Comparison of ENCODE assay signal across 29 cellular contexts in genomic region chr12:104295954-104296353, GRCh38. TPM values are rescaled to one million over a fixed set of nuclear protein-coding genes. Genes with fewer than 3 reads are reported as not detected.
DNase-seq lines count a peak whose midpoint lies in the region; ATAC-seq, FAIRE-seq and TF ChIP-seq lines count a peak whose summit lies in the region.
"Had no signal": no experiment of that assay in that cellular context is flagged by ENCODE, and none has a peak within 500 bp of the region (broad histone marks: within the 10 kb centered on the region; RNA-seq: fewer than 3 reads in every experiment).

No MANE protein-coding gene starts in this region.

- 4% methylated on average over 1 of the region's 1 CpG for WGBS in A549 (ENCODE audit: missing lambda C conversion rate)
- WGBS in GM23248 (ENCODE audit: low coverage in 1 of 2, low lambda C conversion rate in 2 of 2, missing lambda C conversion rate in 2 of 2), 2 experiments, result 94 to 96% methylated on average over 1 of the region's 1 CpG
- WGBS in esophagus muscularis mucosa, result 100% methylated on average over 1 of the region's 1 CpG

- peak overlapping the region; percentile 94 to 98 for H3K27ac ChIP-seq in A549
- no peak overlapping the region for H3K27ac ChIP-seq in GM23248
- peak overlapping the region; percentile 62 for H3K27ac ChIP-seq in VCaP
- peak overlapping the region in 3 of 4 donors; percentile 6 to 58 (median 48) for H3K27ac ChIP-seq in esophagus muscularis mucosa (replicated peaks in 1 of 4)
- H3K27ac ChIP-seq in upper lobe of right lung, result no peak overlapping the region
- H3K27ac ChIP-seq: spleen had no signal

- no peak for TF ChIP-seq RAD21 in A549 (conservative IDR thresholded peaks at IDR 0.05 in 1 of 2, IDR thresholded peaks at IDR 0.05 in 1 of 2)

- CTCF ChIA-PET in A549 (lab: Yijun Ruan, JAX), result interaction anchor here (1.0 to 13.7 kb wide), 4 partner anchors 9 to 77 kb away, joined by 3 to 155 read pairs (median 6); partner anchors contain the start of gene TXNRD1

- TF ChIP-seq POLR2A in A549 (IDR thresholded peaks at IDR 0.05; ENCODE audit: low read length) (no peak), esophagus muscularis mucosa (IDR thresholded peaks at IDR 0.05; ENCODE audit: low read depth) (no peak)

- FAIRE-seq in A549 (lab: Jason Lieb, UNC), result peak; percentile 23
- FAIRE-seq: colon had no signal

- peak; percentile 10 to 28; a peak in 5 of 6 replicates for ATAC-seq in A549
- ATAC-seq in upper lobe of right lung, result no peak
- ATAC-seq: activated naive CD4-positive, alpha-beta T cell treated with anti-CD3 and anti-CD28 coated beads, Interleukin-2, amount 50 U/mL, for 72 hours; CD8-positive, alpha-beta T cell; gastrocnemius medialis; right cardiac atrium had no signal

- TF ChIP-seq EP300 in A549 (IDR thresholded peaks at IDR 0.05) (no peak), esophagus muscularis mucosa (IDR thresholded peaks at IDR 0.05) (no peak)

- H2AFZ ChIP-seq in GM23248, result no peak overlapping the region

- peak overlapping the region; percentile 68 for H3K4me3 ChIP-seq in A549
- H3K4me3 ChIP-seq in GM23248, result no peak overlapping the region
- no peak overlapping the region for H3K4me3 ChIP-seq in esophagus muscularis mucosa
- no peak overlapping the region for H3K4me3 ChIP-seq in upper lobe of right lung
- H3K4me3 ChIP-seq: gastrocnemius medialis, spleen had no signal

- H3K27me3 ChIP-seq in GM23248 (replicated peaks; ENCODE audit: insufficient read depth) (no peaks in the 10 kb centered on the region), esophagus muscularis mucosa (no peaks in the 10 kb centered on the region), upper lobe of right lung (no peaks in the 10 kb centered on the region)
- H3K27me3 ChIP-seq: gastrocnemius medialis, spleen had no signal

- H3K4me2 ChIP-seq in A549, result peak overlapping the region; percentile 97
- H3K4me2 ChIP-seq in GM23248 (ENCODE audit: unreplicated experiment), result no peak overlapping the region

- DNase-seq in A549 (ENCODE audit: low read depth in 1 of 2, low spot score in 1 of 2), result peak in 1 of 2 experiments; percentile 77
- DNase-seq in GM23248, result peak; percentile 56
- no peak for DNase-seq in esophagus muscularis mucosa (ENCODE audit: extremely low spot score)
- DNase-seq in epidermal melanocyte (ENCODE audit: insufficient read length, low spot score), result no peak
- no peak for DNase-seq in upper lobe of right lung
- no peak for DNase-seq in T-helper 1 cell
- no peak for DNase-seq in SIG-M5 (lab: John Stamatoyannopoulos, UW)
- DNase-seq: activated CD4-positive, alpha-beta T cell treated with anti-CD3 and anti-CD28 coated beads for 4 hours; activated effector memory CD4-positive, alpha-beta T cell treated with Interleukin-2 at 50 U/mL for 16 hours; anterior cingulate cortex; CD8-positive, alpha-beta T cell; DMS 273 treated with DMSO at 0.1 percent for 48 hours; effector memory CD4-positive, alpha-beta T cell; erythroblast; gastrocnemius medialis; GDM1; midbrain; naive B cell; NCI-H1105; NCI-H2029; NCI-H526; NK-92 treated with Interleukin-12 subunit alpha and Interleukin-12 subunit beta, amount 100 ng/mL, for 24 hours; right cardiac atrium; SHP77; spleen; stimulated activated CD4-positive, alpha-beta T cell treated with anti-CD3 and anti-CD28 coated beads, Interleukin-2, amount 100 ng/mL, for 24 hours had no signal

- no peak for TF ChIP-seq CTCF in A549 (IDR thresholded peaks at IDR 0.05)
- TF ChIP-seq CTCF in VCaP (conservative IDR thresholded peaks at IDR 0.05), result no peak
- TF ChIP-seq CTCF in esophagus muscularis mucosa (IDR thresholded peaks at IDR 0.05), result no peak
- no peak for TF ChIP-seq CTCF in upper lobe of right lung (IDR thresholded peaks at IDR 0.05)

- peak overlapping the region; percentile 21; the same call in 1 of the 2 replicates for H3K9ac ChIP-seq in GM23248

- H3K4me1 ChIP-seq in A549 (peaks cover 84% of the 10 kb centered on the region), GM23248 (ENCODE audit: insufficient read depth) (peaks cover 44% of the 10 kb centered on the region), esophagus muscularis mucosa (peaks cover 54 to 100% (median 98%) of the 10 kb centered on the region in 4 donors), upper lobe of right lung (peaks cover 70% of the 10 kb centered on the region)

- peaks cover 79% of the 10 kb centered on the region for H3K36me3 ChIP-seq in GM23248 (ENCODE audit: low read depth)
- peaks cover 16 to 97% (median 62%) of the 10 kb centered on the region in 4 donors for H3K36me3 ChIP-seq in esophagus muscularis mucosa
- H3K36me3 ChIP-seq in upper lobe of right lung, result peaks cover 77% of the 10 kb centered on the region

- intact Hi-C loops in esophagus muscularis mucosa (cut with DNase I), result no loop called here
- intact Hi-C loops in upper lobe of right lung (cut with DNase I), result no loop called here

- H3K9me2 ChIP-seq in GM23248 (ENCODE audit: insufficient read depth), result no peaks in the 10 kb centered on the region

- H3K9me3 ChIP-seq in A549 (no peaks in the 10 kb centered on the region), GM23248 (ENCODE audit: low read depth) (no peaks in the 10 kb centered on the region), esophagus muscularis mucosa (no peaks in the 10 kb centered on the region), upper lobe of right lung (no peaks in the 10 kb centered on the region)
- H3K9me3 ChIP-seq: gastrocnemius medialis, spleen had no signal

- POLR2A ChIA-PET in A549 (lab: Yijun Ruan, JAX), result interaction anchor here (1.2 to 8.6 kb wide), 6 partner anchors 7 to 118 kb away, joined by 3 to 89 read pairs (median 12); no protein-coding TSS in a partner anchor

- in situ Hi-C loops in GM23248 (cut with MboI), result no loop called here

- H3K79me2 ChIP-seq in GM23248 (ENCODE audit: insufficient read depth), result peaks cover 97% of the 10 kb centered on the region

- H3F3A ChIP-seq in GM23248 (ENCODE audit: insufficient read depth), result peaks cover 63% of the 10 kb centered on the region

- H4K20me1 ChIP-seq in GM23248 (ENCODE audit: insufficient read depth), result peaks cover 41% of the 10 kb centered on the region

TF ChIP-seq in A549, 52 proteins besides CTCF, POLR2A, EP300 and RAD21 (continues in another document):
- TF ChIP-seq ZSCAN20 (CRISPR knock-in tag; IDR thresholded peaks at IDR 0.05) (no peak), CBX8 (IDR thresholded peaks at IDR 0.05) (no peak), HDAC2 (IDR thresholded peaks at IDR 0.05) (no peak), NFE2L2 (conservative IDR thresholded peaks at IDR 0.05; ENCODE audit: low read length) (no peak), REST (IDR thresholded peaks at IDR 0.05) (0 out of 2 replicates have a peak, but pooled peaks have one; percentile 5), ZNF302 (CRISPR knock-in tag; IDR thresholded peaks at IDR 0.05) (no peak), RARB (CRISPR knock-in tag; IDR thresholded peaks at IDR 0.05) (0 out of 2 replicates have a peak, but pooled peaks have one; percentile 61), ESRRA (IDR thresholded peaks at IDR 0.05; ENCODE audit: borderline replicate concordance, low read length) (no peak), GATA3 (IDR thresholded peaks at IDR 0.05; ENCODE audit: borderline replicate concordance) (0 out of 2 replicates have a peak, but pooled peaks have one; percentile 16), TFCP2L1 (CRISPR knock-in tag; IDR thresholded peaks at IDR 0.05) (peak; percentile 81; the same call in 1 of the 2 replicates), EHMT2 (IDR thresholded peaks at IDR 0.05; ENCODE audit: low read depth) (no peak), NPAS2 (CRISPR knock-in tag; IDR thresholded peaks at IDR 0.05; ENCODE audit: borderline replicate concordance) (no peak), TP53 (CRISPR knock-in tag; IDR thresholded peaks at IDR 0.05) (no peak; the same call in 1 of the 2 replicates), POLR2AphosphoS2 (conservative IDR thresholded peaks at IDR 0.05; ENCODE audit: low read length) (peak; percentile 92), NR3C1 (IDR thresholded peaks at IDR 0.05) (no peak), PHF8 (IDR thresholded peaks at IDR 0.05; ENCODE audit: borderline replicate concordance, low read depth) (no peak)

RNA-seq across cellular contexts. Expression of gene EID3, which starts 7.6 kb away (rescaled TPM):
- polyA plus RNA-seq in A549 (2011; rRNA removed) (9.3 and 12.2 TPM in 2 replicates), A549 (2017; fragmentation: RNase III; extraction: RNeasy Plus Mini Kit Qiagen cat#74134 plus additional on column Dnase treatment) (6.8 to 7.5 TPM (median 6.9 TPM) in 3 replicates), GM23248 (2016; fragmentation: Nextera tagmentation; extraction: Ambion mirVana) (5.3 and 5.7 TPM in 2 replicates)
- polyA plus RNA-seq in A549 (2012; cell fraction: cytosol; rRNA removed), result 7.2 and 10.3 TPM in 2 replicates
- polyA plus RNA-seq in A549 (2012; cell fraction: nucleus; rRNA removed), result 50.2 and 53.0 TPM in 2 replicates
- polyA minus RNA-seq in A549 (2011; rRNA and poly(A)+ RNA removed), result 20.7 and 22.7 TPM in 2 replicates
- 6.9 and 9.0 TPM in 2 replicates for total RNA-seq in GM23248 (2014; rRNA removed; shearing (Covaris generic))
- total RNA-seq in esophagus muscularis mucosa (10 to 100 TPM in 3 of 4 donors, 1 to 10 TPM in 1; 7.6 to 19.5 (median 12.1) TPM), upper lobe of right lung (4.4 TPM)

Comparison
In these comparisons a context has a peak if more than half of its experiments do, and no peak if none do; other contexts are left out.
1. H3K27ac ChIP-seq: peak in A549 (2 of 2), VCaP (single experiment) and esophagus muscularis mucosa (3 of 4); none in GM23248 (single experiment) and upper lobe of right lung (single experiment).